ENCODE assay signal across 8 cellular contexts in genomic region chr9:133143639-133144141, GRCh38. TPM values are rescaled to one million over a fixed set of nuclear protein-coding genes. Genes with fewer than 3 reads are reported as not detected.
A peak's percentile ranks its signal among the peaks of the same experiment; 100 is the strongest.
DNase-seq lines count a peak whose midpoint lies in the region; ATAC-seq and TF ChIP-seq lines count a peak whose summit lies in the region.

No MANE protein-coding gene starts in this region.

- no peaks in the 10 kb centered on the region for H3K36me3 ChIP-seq in CD4-positive, CD25-positive, alpha-beta regulatory T cell (ENCODE audit: control insufficient read depth, insufficient read depth, low read length)
- H3K36me3 ChIP-seq in Karpas-422 (ENCODE audit: insufficient read depth, low read length) = no peaks in the 10 kb centered on the region
- peaks cover 2% of the 10 kb centered on the region for H3K36me3 ChIP-seq in neuron (ENCODE audit: insufficient read depth, low read length)

- H3K27ac Mint-ChIP-seq in CD4-positive, CD25-positive, alpha-beta regulatory T cell = peak overlapping the region; percentile 96 to 98 (median 97)

- TF ChIP-seq CTCF in dorsolateral prefrontal cortex (IDR thresholded peaks at IDR 0.05 in 54 of 56, conservative IDR thresholded peaks at IDR 0.05 in 2 of 56; ENCODE audit: low read depth in 1 of 56, partially characterized antibody in 56 of 56) = no peak

- no peaks in the 10 kb centered on the region for H3K36me3 Mint-ChIP-seq in CD4-positive, CD25-positive, alpha-beta regulatory T cell

- DNase-seq in CD4-positive, CD25-positive, alpha-beta regulatory T cell = no peak
- DNase-seq in Karpas-422 (no peak), dorsolateral prefrontal cortex (no peak), middle frontal gyrus (ENCODE audit: extremely low spot score, low spot score) (no peak), hepatic stellate cell (ENCODE audit: low spot score) (no peak)
- DNase-seq in stimulated activated CD4-positive, alpha-beta T cell treated with anti-CD3 and anti-CD28 coated beads, Interleukin-4, amount 100 ng/mL, for 1 hour = no peak

- H4K20me1 ChIP-seq in Karpas-422 (ENCODE audit: insufficient read depth, low read depth, low read length) = peaks cover 82% of the 10 kb centered on the region

- peaks cover 8 to 83% (median 31%) of the 10 kb centered on the region in 4 donors for H3K4me1 Mint-ChIP-seq in CD4-positive, CD25-positive, alpha-beta regulatory T cell

- H3K9me3 Mint-ChIP-seq in CD4-positive, CD25-positive, alpha-beta regulatory T cell = peaks cover 0 to 2% (median 0%) of the 10 kb centered on the region in 7 donors

- H3K4me3 ChIP-seq in CD4-positive, CD25-positive, alpha-beta regulatory T cell (ENCODE audit: low read depth, low read length) = peak overlapping the region; percentile 19
- H3K4me3 ChIP-seq in Karpas-422 (ENCODE audit: low read length) = peak overlapping the region; percentile 57
- peak overlapping the region; percentile 19 to 77 (median 60) for H3K4me3 ChIP-seq in dorsolateral prefrontal cortex
- H3K4me3 ChIP-seq in neuron (ENCODE audit: low read length) = no peak overlapping the region

- ATAC-seq in CD4-positive, CD25-positive, alpha-beta regulatory T cell (ENCODE audit: low read depth in 2 of 2) = no peak
- no peak for ATAC-seq in GM18861 (IDR thresholded peaks at IDR 0.05; ENCODE audit: unreplicated experiment)

- H2AFZ ChIP-seq in Karpas-422 (ENCODE audit: low read length) (no peak overlapping the region), neuron (ENCODE audit: low read depth, low read length) (peak overlapping the region; percentile 29)

- peak overlapping the region; percentile 81 for H3K4me2 ChIP-seq in Karpas-422 (ENCODE audit: low read depth, low read length, poor library complexity, severe bottlenecking)

- no peaks in the 10 kb centered on the region for H3K9me2 ChIP-seq in Karpas-422 (replicated peaks; ENCODE audit: insufficient read depth, low read length)

- peak overlapping the region; percentile 85 to 97 (median 92) for H3K4me3 Mint-ChIP-seq in CD4-positive, CD25-positive, alpha-beta regulatory T cell

- H3K27me3 Mint-ChIP-seq in CD4-positive, CD25-positive, alpha-beta regulatory T cell = no peaks in the 10 kb centered on the region

- peak overlapping the region; percentile 98 for H3K27ac ChIP-seq in CD4-positive, CD25-positive, alpha-beta regulatory T cell (ENCODE audit: insufficient read depth, low read length, poor library complexity, severe bottlenecking)
- H3K27ac ChIP-seq in Karpas-422 (ENCODE audit: low read length) (no peak overlapping the region), dorsolateral prefrontal cortex (peak overlapping the region; percentile 52 to 100 (median 100))

- intact Hi-C loops in dorsolateral prefrontal cortex (cut with DNase I) = loop anchor here (1.0 to 2.0 kb wide), 3 partner anchors 26 to 40 kb away; no protein-coding TSS in a partner anchor

- no peaks in the 10 kb centered on the region for H3K9me3 ChIP-seq in CD4-positive, CD25-positive, alpha-beta regulatory T cell (ENCODE audit: control insufficient read depth in 2 of 2, low read length in 2 of 2)
- no peaks in the 10 kb centered on the region for H3K9me3 ChIP-seq in Karpas-422 (ENCODE audit: low read length)
- no peaks in the 10 kb centered on the region for H3K9me3 ChIP-seq in neuron (ENCODE audit: low read length)

- H3K9ac ChIP-seq in Karpas-422 (ENCODE audit: low read length) = peak overlapping the region; percentile 58

- H3K27me3 ChIP-seq in CD4-positive, CD25-positive, alpha-beta regulatory T cell (ENCODE audit: control insufficient read depth, insufficient read depth, low read length) = no peaks in the 10 kb centered on the region
- no peaks in the 10 kb centered on the region for H3K27me3 ChIP-seq in Karpas-422 (ENCODE audit: low read length)
- no peaks in the 10 kb centered on the region for H3K27me3 ChIP-seq in dorsolateral prefrontal cortex
- H3K27me3 ChIP-seq in neuron (ENCODE audit: insufficient read depth, low read length) = no peaks in the 10 kb centered on the region

- peaks cover 97% of the 10 kb centered on the region for H3K79me2 ChIP-seq in Karpas-422 (ENCODE audit: low read length)

- peaks cover 87% of the 10 kb centered on the region for H3K4me1 ChIP-seq in CD4-positive, CD25-positive, alpha-beta regulatory T cell (ENCODE audit: control insufficient read depth, insufficient read depth, low read length, poor library complexity, severe bottlenecking)
- peaks cover 47% of the 10 kb centered on the region for H3K4me1 ChIP-seq in Karpas-422 (ENCODE audit: low read length)
- peaks cover 50% of the 10 kb centered on the region for H3K4me1 ChIP-seq in neuron (ENCODE audit: insufficient read depth, low read length)

RNA-seq across cellular contexts. Expression of gene GBGT1, which starts 20.0 kb away (rescaled TPM):
- 1.5 TPM for total RNA-seq in CD4-positive, CD25-positive, alpha-beta regulatory T cell
- polyA plus RNA-seq in CD4-positive, CD25-positive, alpha-beta regulatory T cell = 1 to 10 TPM in 1 of 4 donors, under 1 TPM in 1, not detected in 2; 0.67 to 1.6 TPM
- 5.2 TPM in 2 replicates for total RNA-seq in Karpas-422 (2014; rRNA removed; shearing (Covaris generic); ENCODE audit: low replicate concordance)
- 10 to 100 TPM in 109 of 120 experiments, 1 to 10 TPM in 11; 5.8 to 27.4 (median 13.8) TPM for total RNA-seq in dorsolateral prefrontal cortex

RNA-seq across cellular contexts. Expression of gene RALGDS, which starts 22.6 kb away (rescaled TPM):
- total RNA-seq in CD4-positive, CD25-positive, alpha-beta regulatory T cell = 228 TPM
- 10 to 100 TPM; 34.6 to 64.2 (median 49.2) TPM for polyA plus RNA-seq in CD4-positive, CD25-positive, alpha-beta regulatory T cell
- total RNA-seq in Karpas-422 (2014; rRNA removed; shearing (Covaris generic); ENCODE audit: low replicate concordance) = 69.2 and 99.2 TPM in 2 replicates
- 100 to 1,000 TPM in 109 of 120 experiments, 10 to 100 TPM in 11; 72.2 to 415 (median 142) TPM for total RNA-seq in dorsolateral prefrontal cortex
